ENCODE assay signal across 1 cellular context in genomic region chr6:24494726-24495515, GRCh38.
A peak's percentile ranks its signal among the peaks of the same experiment; 100 is the strongest.
TF ChIP-seq lines count a peak whose summit lies in the region.

Gene ALDH5A1, plus strand, starts transcription at chr6:24494969. Its CDS starts 28 bp downstream, at chr6:24494997.

TF ChIP-seq in HepG2, 621 proteins besides CTCF, POLR2A, EP300 and RAD21 (continued from another document and continues in another):
- peak; percentile 39; the same call in 1 of the 2 replicates for TF ChIP-seq E2F5 (CRISPR knock-in tag; conservative IDR thresholded peaks at IDR 0.05)
- TF ChIP-seq KLF13 (CRISPR knock-in tag; IDR thresholded peaks at IDR 0.05): 0 out of 2 replicates have a peak, but pooled peaks have one; percentile 78
- TF ChIP-seq ZNF850 (CRISPR knock-in tag; conservative IDR thresholded peaks at IDR 0.05): no peak
- TF ChIP-seq ZNF17 (CRISPR knock-in tag; IDR thresholded peaks at IDR 0.05): no peak
- peak; percentile 14; the same call in 1 of the 2 replicates for TF ChIP-seq NR2F2 (IDR thresholded peaks at IDR 0.05; ENCODE audit: borderline replicate concordance, low read depth)
- no peak; the same call in 1 of the 2 replicates for TF ChIP-seq THAP11 (CRISPR knock-in tag; IDR thresholded peaks at IDR 0.05)
- TF ChIP-seq HNRNPUL1 (IDR thresholded peaks at IDR 0.05; ENCODE audit: low read depth, low read length): no peak
- TF ChIP-seq DR1 (CRISPR knock-in tag; IDR thresholded peaks at IDR 0.05): peak; percentile 71; the same call in 1 of the 2 replicates
- TF ChIP-seq ZMYM3 (CRISPR knock-in tag; IDR thresholded peaks at IDR 0.05): peak; percentile 87
- TF ChIP-seq ZNF142 (CRISPR knock-in tag; IDR thresholded peaks at IDR 0.05): peak; percentile 88
- no peak for TF ChIP-seq NFYC (CRISPR knock-in tag; IDR thresholded peaks at IDR 0.05)
- TF ChIP-seq ARID3A (IDR thresholded peaks at IDR 0.05; ENCODE audit: low read depth, low read length): no peak
- TF ChIP-seq HMG20B (CRISPR knock-in tag; conservative IDR thresholded peaks at IDR 0.05): peak; percentile 28; the same call in 1 of the 2 replicates
- TF ChIP-seq ZNF749 (CRISPR knock-in tag; IDR thresholded peaks at IDR 0.05; ENCODE audit: borderline replicate concordance): peak; percentile 35; the same call in 1 of the 2 replicates
- TF ChIP-seq DPF2 (CRISPR knock-in tag; IDR thresholded peaks at IDR 0.05; ENCODE audit: borderline replicate concordance, low read depth): no peak
- TF ChIP-seq ATF1 (CRISPR knock-in tag; IDR thresholded peaks at IDR 0.05): no peak
- peak; percentile 64; the same call in 1 of the 2 replicates for TF ChIP-seq TERF1 (CRISPR knock-in tag; IDR thresholded peaks at IDR 0.05)
- TF ChIP-seq SIN3A (IDR thresholded peaks at IDR 0.05; ENCODE audit: borderline replicate concordance, low read depth, low read length): peak; percentile 31; the same call in 1 of the 2 replicates
- no peak for TF ChIP-seq ZNF619 (CRISPR knock-in tag; IDR thresholded peaks at IDR 0.05)
- no peak for TF ChIP-seq ZNF720 (CRISPR knock-in tag; IDR thresholded peaks at IDR 0.05)
- peak; percentile 70; the same call in 1 of the 2 replicates for TF ChIP-seq EED (CRISPR knock-in tag; IDR thresholded peaks at IDR 0.05)
- TF ChIP-seq ZNF691 (CRISPR knock-in tag; IDR thresholded peaks at IDR 0.05; ENCODE audit: borderline replicate concordance, low read depth): peak; percentile 71
- peak; percentile 62; the same call in 1 of the 2 replicates for TF ChIP-seq ARNT2 (CRISPR knock-in tag; IDR thresholded peaks at IDR 0.05; ENCODE audit: low read depth)
- TF ChIP-seq BATF2 (CRISPR knock-in tag; IDR thresholded peaks at IDR 0.05): no peak; the same call in 1 of the 2 replicates
- TF ChIP-seq ETV5 (CRISPR knock-in tag; IDR thresholded peaks at IDR 0.05; ENCODE audit: borderline replicate concordance): no peak
- TF ChIP-seq MEIS2 (CRISPR knock-in tag; IDR thresholded peaks at IDR 0.05): peak; percentile 14
- no peak for TF ChIP-seq ZNF577 (CRISPR knock-in tag; IDR thresholded peaks at IDR 0.05; ENCODE audit: borderline replicate concordance, low read depth)
- peak; percentile 99 for TF ChIP-seq UBTF (CRISPR knock-in tag; IDR thresholded peaks at IDR 0.05)
- TF ChIP-seq ZNF383 (CRISPR knock-in tag; IDR thresholded peaks at IDR 0.05; ENCODE audit: borderline replicate concordance): peak; percentile 14; the same call in 1 of the 2 replicates
- peak; percentile 69; the same call in 1 of the 2 replicates for TF ChIP-seq ZNF513 (CRISPR knock-in tag; conservative IDR thresholded peaks at IDR 0.05)
- peak; percentile 37; the same call in 1 of the 2 replicates for TF ChIP-seq AHDC1 (CRISPR knock-in tag; IDR thresholded peaks at IDR 0.05; ENCODE audit: borderline replicate concordance)
- peak; percentile 38 for TF ChIP-seq ZNF770 (CRISPR knock-in tag; IDR thresholded peaks at IDR 0.05)
